Comparison of ENCODE assay signal across 1 cellular context in the genomic region with DNA sequence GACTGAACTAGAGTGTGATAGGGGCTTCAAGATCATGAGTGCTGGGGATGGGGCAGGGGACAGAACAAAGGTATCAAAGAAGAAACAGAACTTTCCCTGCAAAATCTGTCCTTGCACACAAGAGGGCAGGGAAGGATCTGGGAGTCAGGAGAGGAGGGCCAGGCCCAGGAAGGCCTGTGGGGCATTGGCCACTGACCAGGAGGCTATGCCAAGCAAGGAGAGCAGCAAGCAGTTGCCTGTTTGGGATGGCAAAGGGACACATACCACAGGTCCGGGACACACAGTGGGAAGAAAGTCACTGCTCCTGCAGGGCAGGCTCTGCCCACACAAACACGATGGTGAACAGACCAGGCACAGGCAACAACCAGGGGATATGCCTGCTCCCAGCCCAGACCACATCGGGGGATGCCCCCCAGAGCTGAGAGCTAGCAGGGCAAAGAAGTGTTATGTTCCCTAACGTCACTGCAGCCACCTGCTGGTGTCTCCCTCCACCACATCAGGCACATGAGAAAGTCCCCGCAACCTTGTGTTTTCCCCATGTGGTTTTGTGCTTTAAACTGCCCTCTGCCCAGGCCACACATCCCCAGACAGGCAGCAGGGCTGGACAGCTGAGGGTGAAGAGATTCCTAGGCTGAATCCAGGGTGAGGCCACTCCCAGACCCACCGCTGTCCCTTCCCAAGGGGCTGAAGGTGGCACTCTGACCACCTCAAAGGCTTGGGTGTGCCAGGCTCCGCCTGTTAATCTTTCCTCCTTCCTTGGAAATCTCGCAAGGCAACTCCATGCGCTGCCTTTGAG.
TF ChIP-seq lines count a peak whose summit lies in the region.

No MANE protein-coding gene starts in this region.

TF ChIP-seq in WTC11, 78 proteins besides CTCF, POLR2A, EP300 and RAD21 (continued from another document):
- TF ChIP-seq, protein P1, sequence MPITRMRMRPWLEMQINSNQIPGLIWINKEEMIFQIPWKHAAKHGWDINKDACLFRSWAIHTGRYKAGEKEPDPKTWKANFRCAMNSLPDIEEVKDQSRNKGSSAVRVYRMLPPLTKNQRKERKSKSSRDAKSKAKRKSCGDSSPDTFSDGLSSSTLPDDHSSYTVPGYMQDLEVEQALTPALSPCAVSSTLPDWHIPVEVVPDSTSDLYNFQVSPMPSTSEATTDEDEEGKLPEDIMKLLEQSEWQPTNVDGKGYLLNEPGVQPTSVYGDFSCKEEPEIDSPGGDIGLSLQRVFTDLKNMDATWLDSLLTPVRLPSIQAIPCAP (CRISPR knock-in tag; IDR thresholded peaks at IDR 0.05), result no peak
- TF ChIP-seq JAZF1 (CRISPR knock-in tag; IDR thresholded peaks at IDR 0.05) (no peak), ELF4 (CRISPR knock-in tag; IDR thresholded peaks at IDR 0.05; ENCODE audit: low read depth) (no peak), HMGA2 (CRISPR knock-in tag; IDR thresholded peaks at IDR 0.05) (no peak), SOX15 (CRISPR knock-in tag; IDR thresholded peaks at IDR 0.05) (no peak), TEAD4 (CRISPR knock-in tag; IDR thresholded peaks at IDR 0.05) (no peak), GTF2I (CRISPR knock-in tag; conservative IDR thresholded peaks at IDR 0.05) (no peak), SMAD4 (CRISPR knock-in tag; IDR thresholded peaks at IDR 0.05) (no peak)
- TF ChIP-seq, protein P2, sequence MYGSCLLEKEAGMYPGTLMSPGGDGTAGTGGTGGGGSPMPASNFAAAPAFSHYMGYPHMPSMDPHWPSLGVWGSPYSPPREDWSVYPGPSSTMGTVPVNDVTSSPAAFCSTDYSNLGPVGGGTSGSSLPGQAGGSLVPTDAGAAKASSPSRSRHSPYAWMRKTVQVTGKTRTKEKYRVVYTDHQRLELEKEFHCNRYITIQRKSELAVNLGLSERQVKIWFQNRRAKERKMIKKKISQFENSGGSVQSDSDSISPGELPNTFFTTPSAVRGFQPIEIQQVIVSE (CRISPR knock-in tag; IDR thresholded peaks at IDR 0.05; ENCODE audit: borderline replicate concordance), result no peak
